In the genomic region with DNA sequence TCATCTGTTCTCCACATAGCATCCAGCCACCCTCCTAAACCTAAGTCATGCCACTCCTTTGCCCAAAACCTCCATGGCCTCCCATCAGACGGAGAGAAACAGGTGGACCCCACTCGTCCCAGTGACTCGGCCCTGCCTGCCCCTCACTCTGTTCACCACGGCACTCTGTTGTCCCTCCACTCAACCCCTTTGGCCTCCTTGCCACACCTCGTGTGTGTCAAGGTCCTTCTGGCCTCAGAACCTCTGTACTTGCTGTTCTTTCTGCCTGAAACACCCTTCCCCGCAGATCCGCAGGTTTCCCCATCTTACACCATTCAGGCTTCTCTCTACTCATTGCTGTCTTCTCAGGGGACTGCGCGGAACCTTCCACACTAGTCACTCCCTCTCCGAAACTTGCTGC, we compare ENCODE assay signal across 1 cellular context.
TF ChIP-seq lines count a peak whose summit lies in the region.

No MANE protein-coding gene starts in this region.

TF ChIP-seq in IMR-90, 13 proteins besides CTCF, POLR2A, EP300 and RAD21:
- TF ChIP-seq CHD1 (IDR thresholded peaks at IDR 0.05; ENCODE audit: low read depth, low read length) = no peak
- TF ChIP-seq SMC3 (IDR thresholded peaks at IDR 0.05; ENCODE audit: low read depth, low read length) = no peak
- TF ChIP-seq NFE2L2 (IDR thresholded peaks at IDR 0.05; ENCODE audit: low read depth, low read length) = no peak
- TF ChIP-seq RCOR1 (IDR thresholded peaks at IDR 0.05; ENCODE audit: insufficient replicate concordance, low read length) = no peak
- no peak for TF ChIP-seq MXI1 (IDR thresholded peaks at IDR 0.05; ENCODE audit: borderline replicate concordance, low read depth, low read length)
- no peak for TF ChIP-seq FOS (IDR thresholded peaks at IDR 0.05; ENCODE audit: low read depth, low read length)
- no peak for TF ChIP-seq RFX5 (IDR thresholded peaks at IDR 0.05; ENCODE audit: low read depth, low read length)
- TF ChIP-seq MAFK (IDR thresholded peaks at IDR 0.05; ENCODE audit: low read depth, low read length) = no peak
- TF ChIP-seq, protein P1, sequence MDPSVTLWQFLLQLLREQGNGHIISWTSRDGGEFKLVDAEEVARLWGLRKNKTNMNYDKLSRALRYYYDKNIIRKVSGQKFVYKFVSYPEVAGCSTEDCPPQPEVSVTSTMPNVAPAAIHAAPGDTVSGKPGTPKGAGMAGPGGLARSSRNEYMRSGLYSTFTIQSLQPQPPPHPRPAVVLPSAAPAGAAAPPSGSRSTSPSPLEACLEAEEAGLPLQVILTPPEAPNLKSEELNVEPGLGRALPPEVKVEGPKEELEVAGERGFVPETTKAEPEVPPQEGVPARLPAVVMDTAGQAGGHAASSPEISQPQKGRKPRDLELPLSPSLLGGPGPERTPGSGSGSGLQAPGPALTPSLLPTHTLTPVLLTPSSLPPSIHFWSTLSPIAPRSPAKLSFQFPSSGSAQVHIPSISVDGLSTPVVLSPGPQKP (IDR thresholded peaks at IDR 0.05; ENCODE audit: borderline replicate concordance, low read depth, low read length) = no peak
- TF ChIP-seq, protein P2, sequence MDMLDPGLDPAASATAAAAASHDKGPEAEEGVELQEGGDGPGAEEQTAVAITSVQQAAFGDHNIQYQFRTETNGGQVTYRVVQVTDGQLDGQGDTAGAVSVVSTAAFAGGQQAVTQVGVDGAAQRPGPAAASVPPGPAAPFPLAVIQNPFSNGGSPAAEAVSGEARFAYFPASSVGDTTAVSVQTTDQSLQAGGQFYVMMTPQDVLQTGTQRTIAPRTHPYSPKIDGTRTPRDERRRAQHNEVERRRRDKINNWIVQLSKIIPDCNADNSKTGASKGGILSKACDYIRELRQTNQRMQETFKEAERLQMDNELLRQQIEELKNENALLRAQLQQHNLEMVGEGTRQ (IDR thresholded peaks at IDR 0.05; ENCODE audit: low read depth, low read length) = no peak
- TF ChIP-seq CEBPB (IDR thresholded peaks at IDR 0.05; ENCODE audit: low read depth, low read length) = no peak
- no peak for TF ChIP-seq MAZ (IDR thresholded peaks at IDR 0.05; ENCODE audit: borderline replicate concordance, low read depth, low read length)
- no peak for TF ChIP-seq BHLHE40 (IDR thresholded peaks at IDR 0.05; ENCODE audit: low read depth, low read length)
